In genomic region chr19:30388327-30388726, GRCh38 we compare ENCODE assay signal across 21 cellular contexts. TPM values are rescaled to one million over a fixed set of nuclear protein-coding genes. Genes with fewer than 3 reads are reported as not detected.
DNase-seq lines count a peak whose midpoint lies in the region; ATAC-seq, FAIRE-seq and TF ChIP-seq lines count a peak whose summit lies in the region.
"Had no signal": no experiment of that assay in that cellular context is flagged by ENCODE, and none has a peak within 500 bp of the region (broad histone marks: within the 10 kb centered on the region; RNA-seq: fewer than 3 reads in every experiment).

No MANE protein-coding gene starts in this region.

- H3K27ac Mint-ChIP-seq in type B pancreatic cell = no peak overlapping the region
- H3K27ac Mint-ChIP-seq: CD4-positive, alpha-beta memory T cell; GM23338; H9 had no signal

- H3K4me2 ChIP-seq in A549 = no peak overlapping the region
- no peak overlapping the region for H3K4me2 ChIP-seq in neuronal stem cell (ENCODE audit: insufficient read depth, low read length, poor library complexity, severe bottlenecking)
- H3K4me2 ChIP-seq: GM23338 had no signal

- H2BK5ac ChIP-seq in neuronal stem cell (ENCODE audit: low read length) = no peak overlapping the region

- 0% methylated on average over 9 of the region's 9 CpGs for WGBS in A549 (ENCODE audit: missing lambda C conversion rate)
- no CpG with 5 or more reads among the region's 9 CpGs for WGBS in neuronal stem cell (ENCODE audit: extremely low coverage in 2 of 2, insufficient read length in 2 of 2, insufficient replicate concordance in 1 of 2), 2 donors

- CTCF ChIA-PET in A549 (lab: Yijun Ruan, JAX) = interaction anchor here (1.5 kb wide), 1 partner anchor 52 kb away, joined by 3 read pairs; no protein-coding TSS in a partner anchor

- H3K36me3 Mint-ChIP-seq in type B pancreatic cell = no peaks in the 10 kb centered on the region
- H3K36me3 Mint-ChIP-seq: CD4-positive, alpha-beta memory T cell had no signal

- no peak overlapping the region for H3K4me3 Mint-ChIP-seq in type B pancreatic cell
- H3K4me3 Mint-ChIP-seq: CD4-positive, alpha-beta memory T cell; GM23338; H9 had no signal

- H3K27me3 Mint-ChIP-seq in type B pancreatic cell = peaks cover 40% of the 10 kb centered on the region

- no peak overlapping the region for H3K9ac ChIP-seq in neuronal stem cell (ENCODE audit: low read depth, low read length, poor library complexity)

- POLR2A ChIA-PET in A549 (lab: Yijun Ruan, JAX) = no interaction called here

- no peak for TF ChIP-seq EP300 in A549 (IDR thresholded peaks at IDR 0.05)

- peak; percentile 36 for FAIRE-seq in A549 (lab: Jason Lieb, UNC)
- FAIRE-seq: GM12891, GM18507 had no signal

- H3K4me1 Mint-ChIP-seq in type B pancreatic cell (ENCODE audit: unreplicated experiment) = peaks cover 7% of the 10 kb centered on the region

- H3K4ac ChIP-seq in neuronal stem cell (ENCODE audit: low read length) = no peak overlapping the region

- H3K4me1 ChIP-seq in A549 (no peaks in the 10 kb centered on the region), neuronal stem cell (ENCODE audit: control insufficient read depth in 2 of 2, insufficient read depth in 1 of 2, low read depth in 1 of 2, low read length in 2 of 2) (no peaks in the 10 kb centered on the region)

- no peak overlapping the region for H4K91ac ChIP-seq in neuronal stem cell (ENCODE audit: low read depth, low read length, poor library complexity)

- peak overlapping the region; percentile 41 for H3K14ac ChIP-seq in neuronal stem cell (ENCODE audit: low read length)

- H3K79me1 ChIP-seq in neuronal stem cell (ENCODE audit: low read depth, low read length) = no peaks in the 10 kb centered on the region

- H3K9me3 ChIP-seq in A549 = no peaks in the 10 kb centered on the region
- H3K9me3 ChIP-seq in neuronal stem cell (replicated peaks in 1 of 2; ENCODE audit: control insufficient read depth in 2 of 2, insufficient read depth in 1 of 2, low read depth in 1 of 2, low read length in 2 of 2) = no peaks in the 10 kb centered on the region
- no peaks in the 10 kb centered on the region for H3K9me3 ChIP-seq in WERI-Rb-1 (ENCODE audit: severe bottlenecking)

- H2BK12ac ChIP-seq in neuronal stem cell (ENCODE audit: low read length) = no peak overlapping the region

- no peak for TF ChIP-seq RAD21 in A549 (conservative IDR thresholded peaks at IDR 0.05 in 1 of 2, IDR thresholded peaks at IDR 0.05 in 1 of 2)

- no peak for ATAC-seq in A549
- ATAC-seq: GM23338, HCT116 had no signal

- no peak overlapping the region for H3K23ac ChIP-seq in neuronal stem cell (ENCODE audit: low read depth, low read length, poor library complexity)

- no peak for TF ChIP-seq CTCF in A549 (IDR thresholded peaks at IDR 0.05)
- no peak for TF ChIP-seq CTCF in type B pancreatic cell (conservative IDR thresholded peaks at IDR 0.05)
- TF ChIP-seq CTCF in WERI-Rb-1 (IDR thresholded peaks at IDR 0.05; ENCODE audit: low read depth, low read length) = no peak

- DNase-seq in A549 (ENCODE audit: low read depth in 1 of 2, low spot score in 1 of 2) (no peak), ecto neural progenitor cell (ENCODE audit: low spot score) (peak; percentile 26), neuronal stem cell (ENCODE audit: low spot score) (no peak), type B pancreatic cell (ENCODE audit: extremely low spot score, unreplicated experiment) (peak; percentile 42), WERI-Rb-1 (no peak), EL (no peak)
- no peak for DNase-seq in effector CD4-positive, alpha-beta T cell
- DNase-seq: 8988T; C1 segment of cervical spinal cord; Calu3; CD4-positive, alpha-beta memory T cell; COR-L47; DMS153; DND-41; GDM1; H9 had no signal

- H2BK15ac ChIP-seq in neuronal stem cell (ENCODE audit: low read length) = no peak overlapping the region

- H2AK5ac ChIP-seq in neuronal stem cell (ENCODE audit: low read depth, low read length) = no peak overlapping the region

- TF ChIP-seq POLR2A in A549 (IDR thresholded peaks at IDR 0.05; ENCODE audit: low read length) = no peak

- H3K9me3 Mint-ChIP-seq in type B pancreatic cell = no peaks in the 10 kb centered on the region
- H3K9me3 Mint-ChIP-seq: GM23338, H9 had no signal

- no peak overlapping the region for H2BK120ac ChIP-seq in neuronal stem cell (ENCODE audit: low read depth, low read length)

- H4K8ac ChIP-seq in neuronal stem cell (ENCODE audit: low read depth, low read length) = no peak overlapping the region

- no peak overlapping the region for H3K18ac ChIP-seq in neuronal stem cell (ENCODE audit: low read length)

- H3K4me3 ChIP-seq in A549 (no peak overlapping the region), neuronal stem cell (ENCODE audit: low read length in 2 of 2) (no peak overlapping the region), WERI-Rb-1 (ENCODE audit: low read depth, low read length) (no peak overlapping the region)
- H3K4me3 ChIP-seq: GM23338 had no signal

- H3K27me3 ChIP-seq in neuronal stem cell (ENCODE audit: control insufficient read depth in 3 of 3, insufficient read depth in 3 of 3, low read depth in 1 of 3, low read length in 3 of 3) (no peaks in the 10 kb centered on the region), WERI-Rb-1 (ENCODE audit: insufficient read depth, low read depth, severe bottlenecking) (no peaks in the 10 kb centered on the region)

- no peak overlapping the region for H2AFZ ChIP-seq in neuronal stem cell (ENCODE audit: low read length)
- H2AFZ ChIP-seq: GM23338 had no signal

- no peaks in the 10 kb centered on the region for H3K36me3 ChIP-seq in neuronal stem cell (replicated peaks in 1 of 2; ENCODE audit: control insufficient read depth in 2 of 2, insufficient read depth in 2 of 2, low read length in 2 of 2)
- H3K36me3 ChIP-seq in WERI-Rb-1 = no peaks in the 10 kb centered on the region

- H3K27ac ChIP-seq in A549 = no peak overlapping the region
- no peak overlapping the region for H3K27ac ChIP-seq in neuronal stem cell (replicated peaks; ENCODE audit: low read length)
- no peak overlapping the region for H3K27ac ChIP-seq in WERI-Rb-1

TF ChIP-seq in A549, 52 proteins besides CTCF, POLR2A, EP300 and RAD21:
- TF ChIP-seq, protein P1, sequence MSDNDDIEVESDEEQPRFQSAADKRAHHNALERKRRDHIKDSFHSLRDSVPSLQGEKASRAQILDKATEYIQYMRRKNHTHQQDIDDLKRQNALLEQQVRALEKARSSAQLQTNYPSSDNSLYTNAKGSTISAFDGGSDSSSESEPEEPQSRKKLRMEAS (IDR thresholded peaks at IDR 0.05) = no peak
- no peak for TF ChIP-seq CHD4 (IDR thresholded peaks at IDR 0.05; ENCODE audit: borderline replicate concordance)
- TF ChIP-seq HOXB13 (CRISPR knock-in tag; IDR thresholded peaks at IDR 0.05; ENCODE audit: low read depth) = no peak
- TF ChIP-seq ESRRA (IDR thresholded peaks at IDR 0.05; ENCODE audit: borderline replicate concordance, low read length) = no peak
- no peak for TF ChIP-seq SREBF2 (IDR thresholded peaks at IDR 0.05)
- TF ChIP-seq RNF2 (IDR thresholded peaks at IDR 0.05; ENCODE audit: borderline replicate concordance, low read depth) = no peak

RNA-seq across cellular contexts. Expression of gene ZNF536, which starts 16.1 kb away (rescaled TPM):
- polyA plus RNA-seq in A549 (2011; rRNA removed) (not detected in 2 replicates), A549 (2017; fragmentation: RNase III; extraction: RNeasy Plus Mini Kit Qiagen cat#74134 plus additional on column Dnase treatment) (not detected in 3 replicates)
- polyA plus RNA-seq in A549 (2012; cell fraction: cytosol; rRNA removed) = not detected in 2 replicates
- not detected in 2 replicates for polyA plus RNA-seq in A549 (2012; cell fraction: nucleus; rRNA removed)
- polyA minus RNA-seq in A549 (2011; rRNA and poly(A)+ RNA removed) = not detected in 2 replicates
- 0.35 TPM for polyA plus RNA-seq in neuronal stem cell (2013, experiment 1 of 2)
- 0.44 TPM for polyA plus RNA-seq in neuronal stem cell (2013, experiment 2 of 2)
- 0.57 and 9.2 TPM in 2 replicates for total RNA-seq in type B pancreatic cell (ENCODE audit: low replicate concordance)
- total RNA-seq: Calu3, H9 had no signal
- polyA plus RNA-seq: BJ; CD4-positive, alpha-beta memory T cell; GM23338 had no signal

Comparison
In these comparisons a context has a peak if more than half of its experiments do, and no peak if none do; other contexts are left out.
1. DNase-seq: peak in ecto neural progenitor cell (single experiment) and type B pancreatic cell (single experiment); none in A549 (0 of 2), neuronal stem cell (single experiment), effector CD4-positive, alpha-beta T cell (single experiment), WERI-Rb-1 (single experiment) and EL (single experiment).